In genomic region chr15:91408476-91409076, GRCh38 we compare ENCODE assay signal across 1 cellular context.
A peak's percentile ranks its signal among the peaks of the same experiment; 100 is the strongest.
TF ChIP-seq lines count a peak whose summit lies in the region.

No MANE protein-coding gene starts in this region.

TF ChIP-seq in K562, 482 proteins besides CTCF, POLR2A, EP300 and RAD21 (continued from another document):
- TF ChIP-seq, protein P1, sequence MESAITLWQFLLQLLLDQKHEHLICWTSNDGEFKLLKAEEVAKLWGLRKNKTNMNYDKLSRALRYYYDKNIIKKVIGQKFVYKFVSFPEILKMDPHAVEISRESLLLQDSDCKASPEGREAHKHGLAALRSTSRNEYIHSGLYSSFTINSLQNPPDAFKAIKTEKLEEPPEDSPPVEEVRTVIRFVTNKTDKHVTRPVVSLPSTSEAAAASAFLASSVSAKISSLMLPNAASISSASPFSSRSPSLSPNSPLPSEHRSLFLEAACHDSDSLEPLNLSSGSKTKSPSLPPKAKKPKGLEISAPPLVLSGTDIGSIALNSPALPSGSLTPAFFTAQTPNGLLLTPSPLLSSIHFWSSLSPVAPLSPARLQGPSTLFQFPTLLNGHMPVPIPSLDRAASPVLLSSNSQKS (CRISPR knock-in tag; IDR thresholded peaks at IDR 0.05), result no peak
- TF ChIP-seq FOXA3 (CRISPR knock-in tag; conservative IDR thresholded peaks at IDR 0.05 in 1 of 2, IDR thresholded peaks at IDR 0.05 in 1 of 2), result no peak
- TF ChIP-seq KAT7 (CRISPR knock-in tag; IDR thresholded peaks at IDR 0.05; ENCODE audit: borderline replicate concordance), result no peak
- peak; percentile 15; the same call in 1 of the 2 replicates for TF ChIP-seq TEAD4 (IDR thresholded peaks at IDR 0.05; ENCODE audit: low read length)
- TF ChIP-seq TEAD4 (CRISPR knock-in tag; IDR thresholded peaks at IDR 0.05; ENCODE audit: borderline replicate concordance), result no peak
- TF ChIP-seq CUX1 (CRISPR knock-in tag; IDR thresholded peaks at IDR 0.05), result no peak
- no peak for TF ChIP-seq ZNF24 (IDR thresholded peaks at IDR 0.05)
- no peak for TF ChIP-seq ZBTB1 (CRISPR knock-in tag; IDR thresholded peaks at IDR 0.05; ENCODE audit: borderline replicate concordance, low read depth)
